In the genomic region with DNA sequence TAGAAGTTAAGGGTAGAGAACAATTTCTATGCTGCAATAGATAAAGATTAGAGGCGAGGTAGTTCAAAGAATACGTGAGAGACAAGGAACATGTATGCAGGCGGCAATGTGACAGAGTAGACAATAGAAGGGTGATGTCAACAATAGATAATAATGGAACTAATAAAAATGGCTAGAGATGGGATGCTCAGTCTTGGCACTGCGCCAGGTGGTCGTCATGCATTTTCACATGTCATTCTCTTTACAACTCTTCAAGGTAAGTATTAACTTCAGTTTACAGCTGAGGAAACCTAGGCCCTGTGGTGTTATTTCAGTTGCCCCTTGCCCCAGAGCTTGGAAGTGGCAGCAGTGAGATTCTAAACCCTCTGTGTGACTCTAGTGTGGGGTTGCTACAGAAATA, we compare ENCODE assay signal across 23 cellular contexts.
"Had no signal": no experiment of that assay in that cellular context is flagged by ENCODE, and none has a peak within 500 bp of the region (broad histone marks: within the 10 kb centered on the region; RNA-seq: fewer than 3 reads in every experiment).

No MANE protein-coding gene starts in this region.

- H3K36me3 ChIP-seq: adrenal gland, SJSA1 had no signal

- H3K9me3 ChIP-seq: adrenal gland, SJSA1 had no signal

- H3K27ac ChIP-seq: adrenal gland, SJSA1 had no signal

- FAIRE-seq: RCC 7860 had no signal

- DNase-seq: activated CD4-positive, alpha-beta T cell treated with anti-CD3 and anti-CD28 coated beads for 48 hours; activated CD4-positive, alpha-beta T cell treated with anti-CD3 and anti-CD28 coated beads, Interleukin-2, amount 50 U/mL, for 4 hours; activated CD4-positive, CD25-positive, alpha-beta regulatory T cell treated with anti-CD3 and anti-CD28 coated beads, Interleukin-2, amount 50 U/mL, for 72 hours; activated CD8-positive, alpha-beta memory T cell treated with anti-CD3 and anti-CD28 coated beads, Interleukin-2, amount 50 U/mL, for 48 hours; activated CD8-positive, alpha-beta T cell treated with anti-CD3 and anti-CD28 coated beads, Interleukin-2, amount 10 ng/mL, durations not matched to agents 7 days and 5 days; activated naive CD4-positive, alpha-beta T cell treated with anti-CD3 and anti-CD28 coated beads, Interleukin-2, amount 50 U/mL, for 16 hours; activated naive CD8-positive, alpha-beta T cell treated with anti-CD3 and anti-CD28 coated beads, Interleukin-2, amount 10 ng/mL, durations not matched to agents 7 days and 5 days; activated T-cell treated with anti-CD3 and anti-CD28 coated beads, Interleukin-2, amount 50 U/mL, for 1 hour; adrenal gland; caudate nucleus; Kasumi-1; KBM-7; NCI-H1105 treated with DMSO at 0.1 percent for 48 hours; NCI-H1436 treated with DMSO at 0.1 percent for 48 hours; NCI-H1930; NCI-H2107; NCI-H446 treated with DMSO at 0.1 percent for 48 hours; NCI-H524 treated with DMSO at 0.1 percent for 48 hours; PC-3; SHP77; T-helper 9 cell had no signal

- H3K4me3 ChIP-seq: adrenal gland, SJSA1 had no signal

- H3K27me3 ChIP-seq: adrenal gland, SJSA1 had no signal

- H3K4me1 ChIP-seq: adrenal gland, SJSA1 had no signal
